In genomic region chr11:2735053-2735589, GRCh38 we compare ENCODE assay signal across 1 cellular context.
A peak's percentile ranks its signal among the peaks of the same experiment; 100 is the strongest.
TF ChIP-seq lines count a peak whose summit lies in the region.

No MANE protein-coding gene starts in this region.

TF ChIP-seq in HepG2, 621 proteins besides CTCF, POLR2A, EP300 and RAD21:
- TF ChIP-seq HNRNPL (IDR thresholded peaks at IDR 0.05; ENCODE audit: low read depth, low read length) (0 out of 2 replicates have a peak, but pooled peaks have one; percentile 21), ZFP36L1 (CRISPR knock-in tag; IDR thresholded peaks at IDR 0.05) (no peak)
